8 cellular contexts compared by ENCODE assay signal in the genomic region with DNA sequence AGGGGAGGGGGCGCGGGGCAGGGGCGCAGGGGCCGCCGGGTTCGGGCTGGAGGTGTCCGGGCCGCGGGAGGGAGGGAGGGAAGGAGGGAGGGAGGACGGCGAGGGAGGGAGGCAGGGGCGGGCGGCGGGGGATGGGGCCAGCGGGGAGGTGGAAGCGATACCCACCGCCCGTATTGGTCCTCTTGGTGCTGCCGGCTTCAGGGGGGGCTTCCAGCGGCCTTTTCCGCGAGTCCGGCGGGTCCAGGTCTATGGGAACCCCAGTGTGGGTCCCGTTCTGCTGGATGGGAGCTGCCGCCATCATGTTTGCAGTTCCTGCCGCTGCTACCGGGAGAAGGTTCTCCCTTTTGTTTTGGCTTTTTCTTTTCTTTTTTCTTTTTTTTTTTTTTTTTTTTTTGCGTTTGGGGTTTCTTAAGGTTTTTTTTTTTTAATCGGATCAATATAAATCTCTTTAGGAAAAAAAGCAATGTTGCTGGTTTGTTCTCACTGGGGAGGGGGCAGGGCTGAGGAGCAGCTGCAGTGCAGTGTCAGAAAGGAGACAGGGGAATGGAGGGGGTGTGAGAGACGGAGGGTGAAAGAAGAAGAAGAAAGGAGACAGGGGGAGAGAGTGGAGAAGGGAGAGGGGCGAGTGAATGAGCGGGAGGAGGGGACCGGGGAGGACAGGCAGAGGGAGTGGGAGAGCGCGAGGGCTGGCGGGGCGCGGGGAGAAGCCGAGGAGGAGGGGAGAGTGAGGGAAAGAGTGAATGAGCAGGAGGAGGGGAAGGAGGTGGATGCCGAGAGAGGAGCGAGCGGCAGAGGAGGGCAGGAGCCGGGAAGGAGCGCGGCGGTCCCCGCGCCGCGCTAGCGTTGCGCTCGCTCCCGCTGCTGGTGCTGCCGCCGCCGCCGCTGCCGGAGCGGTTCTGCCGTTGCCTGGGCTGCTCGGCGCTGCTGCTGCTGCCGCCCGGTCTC. TPM values are rescaled to one million over a fixed set of nuclear protein-coding genes. Genes with fewer than 3 reads are reported as not detected.
DNase-seq lines count a peak whose midpoint lies in the region; ATAC-seq and TF ChIP-seq lines count a peak whose summit lies in the region.

A gene with protein sequence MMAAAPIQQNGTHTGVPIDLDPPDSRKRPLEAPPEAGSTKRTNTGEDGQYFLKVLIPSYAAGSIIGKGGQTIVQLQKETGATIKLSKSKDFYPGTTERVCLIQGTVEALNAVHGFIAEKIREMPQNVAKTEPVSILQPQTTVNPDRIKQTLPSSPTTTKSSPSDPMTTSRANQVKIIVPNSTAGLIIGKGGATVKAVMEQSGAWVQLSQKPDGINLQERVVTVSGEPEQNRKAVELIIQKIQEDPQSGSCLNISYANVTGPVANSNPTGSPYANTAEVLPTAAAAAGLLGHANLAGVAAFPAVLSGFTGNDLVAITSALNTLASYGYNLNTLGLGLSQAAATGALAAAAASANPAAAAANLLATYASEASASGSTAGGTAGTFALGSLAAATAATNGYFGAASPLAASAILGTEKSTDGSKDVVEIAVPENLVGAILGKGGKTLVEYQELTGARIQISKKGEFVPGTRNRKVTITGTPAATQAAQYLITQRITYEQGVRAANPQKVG (minus strand): TSS at position 898 of the 945 bp plus-strand sequence. CDS start 597 bp downstream, at position 301.

- in situ Hi-C loops in ACHN (cut with HindIII; ENCODE audit: low pct_ligation_motif_present, low pct_unique_long_range_greater_than_20kb, low sequenced_read_pairs) = no loop called here

- DNase-seq in ACHN = peak; percentile 14
- peak; percentile 12 for DNase-seq in HEK293T (ENCODE audit: extremely low spot score)
- peak; percentile 72 to 73 for DNase-seq in SHP77 (lab: John Stamatoyannopoulos, UW)
- no peak for DNase-seq in esophagus muscularis mucosa (ENCODE audit: extremely low spot score)
- DNase-seq in mucosa of gallbladder (ENCODE audit: low spot score) = peak; percentile 10
- DNase-seq in uterus = peak; percentile 37 to 38

- TF ChIP-seq POLR2A in esophagus muscularis mucosa (IDR thresholded peaks at IDR 0.05; ENCODE audit: low read depth) (no peak), uterus (IDR thresholded peaks at IDR 0.05) (peak; percentile 6 to 60)

- no peaks in the 10 kb centered on the region for H3K36me3 ChIP-seq in esophagus muscularis mucosa
- H3K36me3 ChIP-seq in uterus = no peaks in the 10 kb centered on the region

- TF ChIP-seq CTCF in esophagus muscularis mucosa (IDR thresholded peaks at IDR 0.05) (no peak), uterus (IDR thresholded peaks at IDR 0.05) (no peak)

- H3K4me1 ChIP-seq in esophagus muscularis mucosa = peaks cover 0 to 32% (median 23%) of the 10 kb centered on the region in 4 donors
- no peaks in the 10 kb centered on the region for H3K4me1 ChIP-seq in uterus

- H3K4me3 ChIP-seq in esophagus muscularis mucosa (peak within 1 kb of the TSS; percentile 69 to 86 (median 82)), uterus (peak within 1 kb of the TSS; percentile 83 to 88)

- no peaks in the 10 kb centered on the region for H3K27me3 ChIP-seq in esophagus muscularis mucosa
- H3K27me3 ChIP-seq in uterus = no peaks in the 10 kb centered on the region

- peak within 1 kb of the TSS; percentile 90 to 95 (median 92) for H3K27ac ChIP-seq in esophagus muscularis mucosa (replicated peaks in 1 of 4)
- H3K27ac ChIP-seq in uterus = peak within 1 kb of the TSS; percentile 96 to 98

- intact Hi-C loops in esophagus muscularis mucosa (cut with DNase I) = loop anchor here (2.0 kb wide), 1 partner anchor 77 kb away; no protein-coding TSS in a partner anchor
- intact Hi-C loops in uterus (cut with DNase I; ENCODE audit: low total_unique reads) = no loop called here

- under 1% methylated on average over 49 of the region's 66 CpGs for WGBS in esophagus muscularis mucosa

- ATAC-seq in HG03139 (IDR thresholded peaks at IDR 0.05; ENCODE audit: unreplicated experiment) = no peak
- ATAC-seq in GM21825 (IDR thresholded peaks at IDR 0.05; ENCODE audit: unreplicated experiment) = no peak

- H3K9me3 ChIP-seq in esophagus muscularis mucosa = no peaks in the 10 kb centered on the region
- H3K9me3 ChIP-seq in uterus = no peaks in the 10 kb centered on the region

- no peak for TF ChIP-seq EP300 in esophagus muscularis mucosa (IDR thresholded peaks at IDR 0.05)

- POLR2A ChIA-PET in HEK293T (lab: Yijun Ruan, JAX) = no interaction called here

- CTCF ChIA-PET in HEK293T (lab: Yijun Ruan, JAX) = no interaction called here

TF ChIP-seq in HEK293T, 16 proteins besides CTCF, POLR2A, EP300 and RAD21:
- TF ChIP-seq BHLHE40 (IDR thresholded peaks at IDR 0.05; ENCODE audit: borderline replicate concordance) = no peak
- no peak for TF ChIP-seq HDGF (IDR thresholded peaks at IDR 0.05; ENCODE audit: borderline replicate concordance)
- TF ChIP-seq NFRKB (IDR thresholded peaks at IDR 0.05) = no peak
- no peak for TF ChIP-seq CTBP1 (IDR thresholded peaks at IDR 0.05; ENCODE audit: borderline replicate concordance)
- no peak for TF ChIP-seq SUZ12 (IDR thresholded peaks at IDR 0.05)
- no peak for TF ChIP-seq ZNF384 (IDR thresholded peaks at IDR 0.05)
TF ChIP-seq in HEK293T: peak in this region for 0.

RNA-seq across cellular contexts. Expression of the gene that starts here (rescaled TPM):
- total RNA-seq in esophagus muscularis mucosa (10 to 100 TPM; 10.3 to 22.4 (median 14.0) TPM), mucosa of gallbladder (18.7 TPM), uterus (10 to 100 TPM; 13.1 to 43.1 (median 20.4) TPM)
